1 cellular context compared by ENCODE assay signal in genomic region chr7:100101016-100101862, GRCh38.
A peak's percentile ranks its signal among the peaks of the same experiment; 100 is the strongest.
TF ChIP-seq lines count a peak whose summit lies in the region.

AP4M1 (plus strand) TSS chr7:100101643; CDS start chr7:100101715, 72 bp downstream.
MCM7 (minus strand) TSS chr7:100101397; CDS start chr7:100101294, 103 bp downstream.

TF ChIP-seq in K562, 482 proteins besides CTCF, POLR2A, EP300 and RAD21 (continued from another document and continues in another):
- TF ChIP-seq ZFP30 (CRISPR knock-in tag; IDR thresholded peaks at IDR 0.05; ENCODE audit: borderline replicate concordance): no peak
- TF ChIP-seq PRDM10 (IDR thresholded peaks at IDR 0.05; ENCODE audit: partially characterized antibody): no peak
- TF ChIP-seq ZNF134 (CRISPR knock-in tag; conservative IDR thresholded peaks at IDR 0.05): no peak
- TF ChIP-seq RFX5 (IDR thresholded peaks at IDR 0.05; ENCODE audit: low read depth, low read length): 0 out of 2 replicates have a peak, but pooled peaks have one; percentile 29
- TF ChIP-seq LEF1 (IDR thresholded peaks at IDR 0.05): 0 out of 2 replicates have a peak, but pooled peaks have one; percentile 25
- TF ChIP-seq GTF2F1 (IDR thresholded peaks at IDR 0.05; ENCODE audit: low read depth, low read length): peak; percentile 61; the same call in 1 of the 2 replicates
- peak; percentile 58 for TF ChIP-seq ZNF282 (CRISPR knock-in tag; IDR thresholded peaks at IDR 0.05)
- TF ChIP-seq MTA2 (IDR thresholded peaks at IDR 0.05; ENCODE audit: low read depth): no peak
- 0 out of 2 replicates have a peak, but pooled peaks have one; percentile 40 for TF ChIP-seq ZNF41 (CRISPR knock-in tag; conservative IDR thresholded peaks at IDR 0.05)
- TF ChIP-seq RNF219 (CRISPR knock-in tag; IDR thresholded peaks at IDR 0.05): 0 out of 2 replicates have a peak, but pooled peaks have one; percentile 11
- TF ChIP-seq ZNF551 (CRISPR knock-in tag; IDR thresholded peaks at IDR 0.05): no peak
- no peak for TF ChIP-seq ZNF239 (CRISPR knock-in tag; IDR thresholded peaks at IDR 0.05)
- peak in 1 of 2 experiments; percentile 64; a peak in 3 of 4 replicates for TF ChIP-seq RCOR1 (IDR thresholded peaks at IDR 0.05; ENCODE audit: borderline replicate concordance in 1 of 2, low read depth in 2 of 2, low read length in 2 of 2)
- TF ChIP-seq ZNF507 (tag; conservative IDR thresholded peaks at IDR 0.05): no peak
- no peak for TF ChIP-seq NBN (IDR thresholded peaks at IDR 0.05; ENCODE audit: low read depth)
- peak; percentile 85 for TF ChIP-seq ETV5 (CRISPR knock-in tag; IDR thresholded peaks at IDR 0.05; ENCODE audit: low read depth)
- peak; percentile 98 for TF ChIP-seq RBM25 (IDR thresholded peaks at IDR 0.05; ENCODE audit: low read depth, low read length, severe bottlenecking)
- no peak for TF ChIP-seq ZNF609 (CRISPR knock-in tag; IDR thresholded peaks at IDR 0.05; ENCODE audit: borderline replicate concordance)
- no peak for TF ChIP-seq CCAR2 (IDR thresholded peaks at IDR 0.05; ENCODE audit: low read depth, low read length)
- peak; percentile 7; the same call in 1 of the 2 replicates for TF ChIP-seq NCOR1 (IDR thresholded peaks at IDR 0.05)
- no peak for TF ChIP-seq THRAP3 (IDR thresholded peaks at IDR 0.05; ENCODE audit: borderline replicate concordance)
- peak; percentile 68; the same call in 1 of the 2 replicates for TF ChIP-seq FOXP4 (CRISPR knock-in tag; IDR thresholded peaks at IDR 0.05; ENCODE audit: borderline replicate concordance)
- TF ChIP-seq NCOA6 (IDR thresholded peaks at IDR 0.05): no peak
- TF ChIP-seq FOSL1 (tag; conservative IDR thresholded peaks at IDR 0.05): no peak
- TF ChIP-seq CREM (IDR thresholded peaks at IDR 0.05; ENCODE audit: low read depth): peak; percentile 89
- no peak for TF ChIP-seq ZNF639 (CRISPR knock-in tag; conservative IDR thresholded peaks at IDR 0.05 in 1 of 2, IDR thresholded peaks at IDR 0.05 in 1 of 2)
- peak; percentile 90 for TF ChIP-seq MBD2 (IDR thresholded peaks at IDR 0.05; ENCODE audit: borderline replicate concordance, low read depth)
- no peak for TF ChIP-seq GATAD2A (IDR thresholded peaks at IDR 0.05)
- no peak for TF ChIP-seq ZNF586 (CRISPR knock-in tag; conservative IDR thresholded peaks at IDR 0.05)
- 0 out of 2 replicates have a peak, but pooled peaks have one; percentile 37 for TF ChIP-seq ZNF589 (CRISPR knock-in tag; IDR thresholded peaks at IDR 0.05; ENCODE audit: low read depth)
- 0 out of 2 replicates have a peak, but pooled peaks have one; percentile 24 for TF ChIP-seq ZNF175 (CRISPR knock-in tag; IDR thresholded peaks at IDR 0.05; ENCODE audit: low read depth)
- TF ChIP-seq KLF1 (tag; IDR thresholded peaks at IDR 0.05): no peak
- TF ChIP-seq CTCFL (IDR thresholded peaks at IDR 0.05; ENCODE audit: borderline replicate concordance, insufficient read depth, low read depth, low read length, poor library complexity, severe bottlenecking): no peak
- TF ChIP-seq SLC30A9 (CRISPR knock-in tag; IDR thresholded peaks at IDR 0.05): no peak
- no peak for TF ChIP-seq PURB (CRISPR knock-in tag; IDR thresholded peaks at IDR 0.05; ENCODE audit: low read depth)
- no peak for TF ChIP-seq PHF21A (IDR thresholded peaks at IDR 0.05; ENCODE audit: borderline replicate concordance, low read depth)
- TF ChIP-seq RBM39 (optimal IDR thresholded peaks at IDR 0.05; ENCODE audit: low read depth, low read length): no peak
- TF ChIP-seq YY1 (IDR thresholded peaks at IDR 0.05; ENCODE audit: borderline replicate concordance in 1 of 3, control insufficient read depth in 1 of 3, extremely low read depth in 1 of 3, insufficient read depth in 3 of 3, insufficient read length in 1 of 3, insufficient replicate concordance in 2 of 3, low read depth in 1 of 3, low read length in 2 of 3): peak in 2 of 3 experiments; percentile 32 to 72
- peak; percentile 16; the same call in 1 of the 2 replicates for TF ChIP-seq ZNF263 (CRISPR knock-in tag; IDR thresholded peaks at IDR 0.05; ENCODE audit: borderline replicate concordance)
- no peak for TF ChIP-seq DMBX1 (CRISPR knock-in tag; IDR thresholded peaks at IDR 0.05; ENCODE audit: borderline replicate concordance)
- no peak for TF ChIP-seq SREBF1 (IDR thresholded peaks at IDR 0.05; ENCODE audit: borderline replicate concordance, low read depth, low read length)
- TF ChIP-seq ZC3H8 (IDR thresholded peaks at IDR 0.05): no peak
- no peak for TF ChIP-seq TCFL5 (CRISPR knock-in tag; conservative IDR thresholded peaks at IDR 0.05)
- TF ChIP-seq TOE1 (IDR thresholded peaks at IDR 0.05; ENCODE audit: borderline replicate concordance): peak; percentile 97
- no peak for TF ChIP-seq TOE1 (CRISPR knock-in tag; IDR thresholded peaks at IDR 0.05; ENCODE audit: borderline replicate concordance, low read depth)
- TF ChIP-seq ZNF699 (CRISPR knock-in tag; IDR thresholded peaks at IDR 0.05; ENCODE audit: insufficient replicate concordance): no peak
- peak; percentile 23; the same call in 1 of the 2 replicates for TF ChIP-seq ZBTB26 (CRISPR knock-in tag; IDR thresholded peaks at IDR 0.05)
- no peak for TF ChIP-seq ELF2 (CRISPR knock-in tag; IDR thresholded peaks at IDR 0.05)
